Comparison of ENCODE assay signal across 1 cellular context in genomic region chr14:22837059-22837749, GRCh38.
A peak's percentile ranks its signal among the peaks of the same experiment; 100 is the strongest.
TF ChIP-seq lines count a peak whose summit lies in the region.

No MANE protein-coding gene starts in this region.

TF ChIP-seq in HepG2, 621 proteins besides CTCF, POLR2A, EP300 and RAD21 (continued from another document and continues in another):
- TF ChIP-seq, protein P1, sequence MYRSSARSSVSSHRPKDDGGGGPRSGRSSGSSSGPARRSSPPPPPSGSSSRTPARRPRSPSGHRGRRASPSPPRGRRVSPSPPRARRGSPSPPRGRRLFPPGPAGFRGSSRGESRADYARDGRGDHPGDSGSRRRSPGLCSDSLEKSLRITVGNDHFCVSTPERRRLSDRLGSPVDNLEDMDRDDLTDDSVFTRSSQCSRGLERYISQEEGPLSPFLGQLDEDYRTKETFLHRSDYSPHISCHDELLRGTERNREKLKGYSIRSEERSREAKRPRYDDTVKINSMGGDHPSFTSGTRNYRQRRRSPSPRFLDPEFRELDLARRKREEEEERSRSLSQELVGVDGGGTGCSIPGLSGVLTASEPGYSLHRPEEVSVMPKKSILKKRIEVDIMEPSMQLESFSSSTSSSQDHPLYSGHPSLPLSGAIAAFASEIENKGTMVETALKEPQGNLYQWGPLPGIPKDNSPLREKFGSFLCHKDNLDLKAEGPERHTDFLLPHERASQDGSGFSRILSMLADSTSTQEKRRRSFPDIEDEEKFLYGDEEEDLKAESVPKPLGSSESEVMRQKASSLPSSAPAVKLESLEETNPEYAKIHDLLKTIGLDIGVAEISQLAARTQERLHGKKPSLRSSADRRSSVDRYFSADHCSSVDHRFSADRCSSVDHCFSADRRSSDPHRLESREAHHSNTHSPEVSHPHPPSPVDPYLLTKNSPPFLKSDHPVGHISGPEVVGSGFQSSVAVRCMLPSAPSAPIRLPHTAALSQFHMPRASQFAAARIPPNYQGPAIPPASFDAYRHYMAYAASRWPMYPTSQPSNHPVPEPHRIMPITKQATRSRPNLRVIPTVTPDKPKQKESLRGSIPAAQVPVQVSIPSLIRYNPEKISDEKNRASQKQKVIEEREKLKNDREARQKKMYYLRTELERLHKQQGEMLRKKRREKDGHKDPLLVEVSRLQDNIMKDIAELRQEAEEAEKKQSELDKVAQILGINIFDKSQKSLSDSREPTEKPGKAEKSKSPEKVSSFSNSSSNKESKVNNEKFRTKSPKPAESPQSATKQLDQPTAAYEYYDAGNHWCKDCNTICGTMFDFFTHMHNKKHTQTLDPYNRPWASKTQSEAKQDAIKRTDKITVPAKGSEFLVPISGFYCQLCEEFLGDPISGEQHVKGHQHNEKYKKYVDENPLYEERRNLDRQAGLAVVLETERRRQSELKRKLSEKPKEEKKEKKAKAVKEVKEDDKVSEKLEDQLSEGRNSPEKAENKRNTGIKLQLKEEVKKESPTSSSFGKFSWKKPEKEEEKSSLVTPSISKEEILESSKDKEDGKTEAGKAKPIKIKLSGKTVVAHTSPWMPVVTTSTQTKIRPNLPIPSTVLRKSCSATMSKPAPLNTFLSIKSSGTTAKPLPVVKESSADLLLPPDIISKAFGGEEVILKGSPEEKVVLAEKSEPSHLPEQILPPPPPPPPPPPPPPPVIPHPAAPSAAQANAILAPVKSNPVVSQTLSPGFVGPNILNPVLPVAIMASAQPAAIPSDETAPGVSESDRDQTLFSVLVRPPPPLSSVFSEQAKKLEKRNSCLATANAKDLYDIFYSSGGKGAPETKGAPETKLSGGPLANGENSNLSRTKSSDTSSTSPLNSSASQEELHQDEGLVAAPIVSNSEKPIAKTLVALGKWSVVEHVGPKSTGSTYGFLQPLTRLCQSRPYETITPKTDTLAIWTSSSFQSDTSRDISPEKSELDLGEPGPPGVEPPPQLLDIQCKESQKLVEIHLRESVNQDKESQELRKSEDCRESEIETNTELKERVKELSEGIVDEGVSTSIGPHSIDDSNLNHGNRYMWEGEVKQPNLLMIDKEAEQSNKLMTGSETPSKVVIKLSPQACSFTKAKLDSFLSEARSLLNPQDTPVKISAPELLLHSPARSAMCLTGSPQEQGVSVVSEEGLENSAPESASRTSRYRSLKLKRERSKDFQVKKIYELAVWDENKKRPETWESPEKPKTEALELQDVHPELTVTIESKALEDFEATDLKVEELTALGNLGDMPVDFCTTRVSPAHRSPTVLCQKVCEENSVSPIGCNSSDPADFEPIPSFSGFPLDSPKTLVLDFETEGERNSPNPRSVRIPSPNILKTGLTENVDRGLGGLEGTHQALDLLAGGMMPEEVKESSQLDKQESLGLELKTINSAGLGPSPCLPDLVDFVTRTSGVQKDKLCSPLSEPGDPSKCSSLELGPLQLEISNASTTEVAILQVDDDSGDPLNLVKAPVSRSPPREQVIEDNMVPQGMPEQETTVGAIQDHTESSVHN (CRISPR knock-in tag; IDR thresholded peaks at IDR 0.05) = peak; percentile 68; the same call in 1 of the 2 replicates
- TF ChIP-seq MED8 (CRISPR knock-in tag; IDR thresholded peaks at IDR 0.05; ENCODE audit: insufficient replicate concordance) = no peak
- no peak for TF ChIP-seq REST (IDR thresholded peaks at IDR 0.05; ENCODE audit: borderline replicate concordance in 1 of 2, low read depth in 1 of 2, low read length in 2 of 2)
- TF ChIP-seq BRD4 (CRISPR knock-in tag; IDR thresholded peaks at IDR 0.05) = peak; percentile 78; the same call in 1 of the 2 replicates
- TF ChIP-seq RNF219 (CRISPR knock-in tag; IDR thresholded peaks at IDR 0.05) = no peak
- no peak for TF ChIP-seq BCLAF1 (IDR thresholded peaks at IDR 0.05)
- TF ChIP-seq ZFP36L2 (CRISPR knock-in tag; IDR thresholded peaks at IDR 0.05) = no peak
- TF ChIP-seq ZNF562 (CRISPR knock-in tag; IDR thresholded peaks at IDR 0.05; ENCODE audit: borderline replicate concordance) = no peak
- TF ChIP-seq ZNF30 (CRISPR knock-in tag; IDR thresholded peaks at IDR 0.05) = peak; percentile 32; the same call in 1 of the 2 replicates
- TF ChIP-seq ZNF530 (CRISPR knock-in tag; IDR thresholded peaks at IDR 0.05; ENCODE audit: low read depth) = no peak
- TF ChIP-seq TRIM22 (IDR thresholded peaks at IDR 0.05) = no peak
- no peak for TF ChIP-seq CENPBD1 (CRISPR knock-in tag; IDR thresholded peaks at IDR 0.05; ENCODE audit: borderline replicate concordance, low read depth)
- TF ChIP-seq ZNF224 (CRISPR knock-in tag; IDR thresholded peaks at IDR 0.05) = peak; percentile 93
- TF ChIP-seq ZNF253 (CRISPR knock-in tag; IDR thresholded peaks at IDR 0.05; ENCODE audit: borderline replicate concordance) = 0 out of 2 replicates have a peak, but pooled peaks have one; percentile 10
- peak; percentile 37; the same call in 1 of the 2 replicates for TF ChIP-seq ESRRA (CRISPR knock-in tag; IDR thresholded peaks at IDR 0.05; ENCODE audit: low read depth)
- TF ChIP-seq HDAC1 (CRISPR knock-in tag; IDR thresholded peaks at IDR 0.05) = no peak
- TF ChIP-seq ZBTB49 (CRISPR knock-in tag; IDR thresholded peaks at IDR 0.05; ENCODE audit: borderline replicate concordance) = peak; percentile 69; the same call in 1 of the 2 replicates
- no peak for TF ChIP-seq TOE1 (CRISPR knock-in tag; IDR thresholded peaks at IDR 0.05)
- peak; percentile 88 for TF ChIP-seq ZNF691 (CRISPR knock-in tag; IDR thresholded peaks at IDR 0.05; ENCODE audit: borderline replicate concordance, low read depth)
- TF ChIP-seq ZNF510 (CRISPR knock-in tag; IDR thresholded peaks at IDR 0.05; ENCODE audit: low read depth) = peak; percentile 78; the same call in 1 of the 2 replicates
- no peak for TF ChIP-seq ZNF841 (CRISPR knock-in tag; IDR thresholded peaks at IDR 0.05; ENCODE audit: borderline replicate concordance)
- peak; percentile 52 for TF ChIP-seq AGO2 (optimal IDR thresholded peaks at IDR 0.05; ENCODE audit: low read depth, low read length)
- 0 out of 2 replicates have a peak, but pooled peaks have one; percentile 23 for TF ChIP-seq NKX3-1 (CRISPR knock-in tag; IDR thresholded peaks at IDR 0.05)
- TF ChIP-seq, protein P2, sequence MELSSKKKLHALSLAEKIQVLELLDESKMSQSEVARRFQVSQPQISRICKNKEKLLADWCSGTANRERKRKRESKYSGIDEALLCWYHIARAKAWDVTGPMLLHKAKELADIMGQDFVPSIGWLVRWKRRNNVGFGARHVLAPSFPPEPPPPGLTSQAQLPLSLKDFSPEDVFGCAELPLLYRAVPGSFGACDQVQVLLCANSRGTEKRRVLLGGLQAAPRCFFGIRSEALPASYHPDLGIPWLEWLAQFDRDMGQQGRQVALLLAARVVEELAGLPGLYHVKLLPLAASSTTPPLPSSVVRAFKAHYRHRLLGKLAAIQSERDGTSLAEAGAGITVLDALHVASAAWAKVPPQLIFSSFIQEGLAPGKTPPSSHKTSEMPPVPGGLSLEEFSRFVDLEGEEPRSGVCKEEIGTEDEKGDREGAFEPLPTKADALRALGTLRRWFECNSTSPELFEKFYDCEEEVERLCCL (CRISPR knock-in tag; IDR thresholded peaks at IDR 0.05; ENCODE audit: borderline replicate concordance) = peak; percentile 26; the same call in 1 of the 2 replicates
- no peak for TF ChIP-seq ZNF652 (CRISPR knock-in tag; IDR thresholded peaks at IDR 0.05; ENCODE audit: borderline replicate concordance, low read depth)
- no peak for TF ChIP-seq REL (CRISPR knock-in tag; conservative IDR thresholded peaks at IDR 0.05)
- TF ChIP-seq SP140L (CRISPR knock-in tag; IDR thresholded peaks at IDR 0.05; ENCODE audit: borderline replicate concordance) = no peak
- peak; percentile 69; the same call in 1 of the 2 replicates for TF ChIP-seq KMT2A (CRISPR knock-in tag; IDR thresholded peaks at IDR 0.05)
- TF ChIP-seq ZNF230 (CRISPR knock-in tag; IDR thresholded peaks at IDR 0.05) = peak; percentile 95
- TF ChIP-seq NCOA2 (CRISPR knock-in tag; IDR thresholded peaks at IDR 0.05) = no peak
